Comparison of ENCODE assay signal across 11 cellular contexts in the genomic region with DNA sequence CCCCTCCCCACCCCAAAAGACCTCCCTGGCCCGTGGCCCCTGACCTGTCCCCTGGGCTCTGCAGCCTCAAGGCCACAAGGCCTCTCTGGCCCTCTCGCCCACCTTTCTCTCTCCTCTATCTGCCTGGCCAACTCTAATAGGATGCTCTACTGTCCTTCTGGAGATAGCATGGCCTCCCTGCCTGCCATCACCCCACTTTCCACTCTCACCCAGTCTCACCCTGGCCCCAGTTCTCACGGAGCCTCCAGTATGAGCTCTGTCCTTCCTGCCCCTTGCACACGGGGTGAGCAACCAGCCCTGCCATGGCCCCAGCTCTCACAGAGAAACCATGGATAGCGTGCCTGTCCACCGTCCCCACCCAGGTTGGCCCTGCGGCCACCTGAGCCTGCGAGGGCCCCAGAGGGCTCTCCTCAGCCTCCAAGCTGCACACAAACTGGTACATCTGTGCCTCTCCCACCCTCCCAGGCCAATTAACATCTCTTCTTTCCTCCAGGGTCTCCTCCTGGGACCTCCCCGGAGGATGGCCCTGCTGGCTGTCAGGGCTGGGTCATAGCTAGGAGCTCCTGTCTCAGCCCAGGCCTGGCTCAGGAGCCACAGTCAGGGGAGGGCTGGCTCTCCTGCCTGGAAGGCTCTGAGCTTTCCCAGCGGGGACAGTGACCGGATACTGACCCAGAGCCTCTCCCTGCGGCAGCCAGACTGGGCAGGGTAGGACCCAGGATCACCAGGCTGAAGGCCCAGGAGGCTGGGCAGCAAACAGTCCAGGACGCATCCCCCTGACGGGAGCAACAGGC. TPM values are rescaled to one million over a fixed set of nuclear protein-coding genes. Genes with fewer than 3 reads are reported as not detected.
DNase-seq lines count a peak whose midpoint lies in the region; ATAC-seq and TF ChIP-seq lines count a peak whose summit lies in the region.
"Had no signal": no experiment of that assay in that cellular context is flagged by ENCODE, and none has a peak within 500 bp of the region (broad histone marks: within the 10 kb centered on the region; RNA-seq: fewer than 3 reads in every experiment).

No MANE protein-coding gene starts in this region.

- no peaks in the 10 kb centered on the region for H3K27me3 Mint-ChIP-seq in central memory CD8-positive, alpha-beta T cell
- H3K27me3 Mint-ChIP-seq in nephron progenitor cell (ENCODE audit: low read depth, poor library complexity): no peaks in the 10 kb centered on the region

- TF ChIP-seq CTCF in nephron progenitor cell (IDR thresholded peaks at IDR 0.05): no peak

- peak overlapping the region; percentile 73 for H3K4me3 Mint-ChIP-seq in central memory CD8-positive, alpha-beta T cell
- H3K4me3 Mint-ChIP-seq in nephron progenitor cell: peak overlapping the region; percentile 64

- no peak for ATAC-seq in central memory CD8-positive, alpha-beta T cell (replicated peaks; ENCODE audit: extremely low read depth, poor library complexity, severe bottlenecking)
- no peak for ATAC-seq in HG02970 (IDR thresholded peaks at IDR 0.05; ENCODE audit: low FRiP score, unreplicated experiment)
- ATAC-seq in GM19467 (IDR thresholded peaks at IDR 0.05; ENCODE audit: unreplicated experiment): no peak
- ATAC-seq in SK-N-SH treated with all-trans-retinoic acid at 6 μM for 48 hours: no peak

- peaks cover 9% of the 10 kb centered on the region for H3K36me3 Mint-ChIP-seq in central memory CD8-positive, alpha-beta T cell (ENCODE audit: insufficient read depth)
- H3K36me3 Mint-ChIP-seq in nephron progenitor cell (ENCODE audit: low read depth): no peaks in the 10 kb centered on the region

- H3K27ac Mint-ChIP-seq in central memory CD8-positive, alpha-beta T cell (ENCODE audit: low read depth): peak overlapping the region; percentile 87
- H3K27ac Mint-ChIP-seq in nephron progenitor cell: peak overlapping the region; percentile 92

- H3K4me1 Mint-ChIP-seq in central memory CD8-positive, alpha-beta T cell: peaks cover 38% of the 10 kb centered on the region
- H3K4me1 Mint-ChIP-seq in nephron progenitor cell: peaks cover 58% of the 10 kb centered on the region

- peak; percentile 25 for DNase-seq in ELF-1 (ENCODE audit: low read depth, low spot score)
- DNase-seq in NCI-H69 (lab: John Stamatoyannopoulos, UW): peak; percentile 63
- no peak for DNase-seq in central memory CD8-positive, alpha-beta T cell (ENCODE audit: low spot score in 2 of 2)
- peak; percentile 45 for DNase-seq in nephron progenitor cell
- no peak for DNase-seq in ureter (ENCODE audit: low spot score)
- DNase-seq: Caco-2, mucosa of descending colon, NCI-H524 treated with DMSO at 0.1 percent for 48 hours had no signal

- no peaks in the 10 kb centered on the region for H3K9me3 Mint-ChIP-seq in central memory CD8-positive, alpha-beta T cell
- no peaks in the 10 kb centered on the region for H3K9me3 Mint-ChIP-seq in nephron progenitor cell

TF ChIP-seq in SK-N-SH treated with all-trans-retinoic acid at 6 μM for 48 hours, 23 proteins besides CTCF, POLR2A, EP300 and RAD21:
- TF ChIP-seq ZFP3 (CRISPR knock-in tag; IDR thresholded peaks at IDR 0.05) (no peak), BACH2 (CRISPR knock-in tag; IDR thresholded peaks at IDR 0.05; ENCODE audit: borderline replicate concordance) (no peak), ZNF565 (CRISPR knock-in tag; conservative IDR thresholded peaks at IDR 0.05; ENCODE audit: low read depth) (no peak), TOX (CRISPR knock-in tag; IDR thresholded peaks at IDR 0.05; ENCODE audit: borderline replicate concordance) (no peak), OSR1 (CRISPR knock-in tag; IDR thresholded peaks at IDR 0.05) (no peak), PPARA (CRISPR knock-in tag; IDR thresholded peaks at IDR 0.05; ENCODE audit: borderline replicate concordance) (no peak), ZNF70 (CRISPR knock-in tag; IDR thresholded peaks at IDR 0.05) (no peak), RARB (CRISPR knock-in tag; IDR thresholded peaks at IDR 0.05) (no peak)
- TF ChIP-seq, protein P1, sequence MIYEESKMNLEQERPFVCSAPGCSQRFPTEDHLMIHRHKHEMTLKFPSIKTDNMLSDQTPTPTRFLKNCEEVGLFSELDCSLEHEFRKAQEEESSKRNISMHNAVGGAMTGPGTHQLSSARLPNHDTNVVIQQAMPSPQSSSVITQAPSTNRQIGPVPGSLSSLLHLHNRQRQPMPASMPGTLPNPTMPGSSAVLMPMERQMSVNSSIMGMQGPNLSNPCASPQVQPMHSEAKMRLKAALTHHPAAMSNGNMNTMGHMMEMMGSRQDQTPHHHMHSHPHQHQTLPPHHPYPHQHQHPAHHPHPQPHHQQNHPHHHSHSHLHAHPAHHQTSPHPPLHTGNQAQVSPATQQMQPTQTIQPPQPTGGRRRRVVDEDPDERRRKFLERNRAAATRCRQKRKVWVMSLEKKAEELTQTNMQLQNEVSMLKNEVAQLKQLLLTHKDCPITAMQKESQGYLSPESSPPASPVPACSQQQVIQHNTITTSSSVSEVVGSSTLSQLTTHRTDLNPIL (CRISPR knock-in tag; IDR thresholded peaks at IDR 0.05; ENCODE audit: low read depth): no peak
- TF ChIP-seq, protein P2, sequence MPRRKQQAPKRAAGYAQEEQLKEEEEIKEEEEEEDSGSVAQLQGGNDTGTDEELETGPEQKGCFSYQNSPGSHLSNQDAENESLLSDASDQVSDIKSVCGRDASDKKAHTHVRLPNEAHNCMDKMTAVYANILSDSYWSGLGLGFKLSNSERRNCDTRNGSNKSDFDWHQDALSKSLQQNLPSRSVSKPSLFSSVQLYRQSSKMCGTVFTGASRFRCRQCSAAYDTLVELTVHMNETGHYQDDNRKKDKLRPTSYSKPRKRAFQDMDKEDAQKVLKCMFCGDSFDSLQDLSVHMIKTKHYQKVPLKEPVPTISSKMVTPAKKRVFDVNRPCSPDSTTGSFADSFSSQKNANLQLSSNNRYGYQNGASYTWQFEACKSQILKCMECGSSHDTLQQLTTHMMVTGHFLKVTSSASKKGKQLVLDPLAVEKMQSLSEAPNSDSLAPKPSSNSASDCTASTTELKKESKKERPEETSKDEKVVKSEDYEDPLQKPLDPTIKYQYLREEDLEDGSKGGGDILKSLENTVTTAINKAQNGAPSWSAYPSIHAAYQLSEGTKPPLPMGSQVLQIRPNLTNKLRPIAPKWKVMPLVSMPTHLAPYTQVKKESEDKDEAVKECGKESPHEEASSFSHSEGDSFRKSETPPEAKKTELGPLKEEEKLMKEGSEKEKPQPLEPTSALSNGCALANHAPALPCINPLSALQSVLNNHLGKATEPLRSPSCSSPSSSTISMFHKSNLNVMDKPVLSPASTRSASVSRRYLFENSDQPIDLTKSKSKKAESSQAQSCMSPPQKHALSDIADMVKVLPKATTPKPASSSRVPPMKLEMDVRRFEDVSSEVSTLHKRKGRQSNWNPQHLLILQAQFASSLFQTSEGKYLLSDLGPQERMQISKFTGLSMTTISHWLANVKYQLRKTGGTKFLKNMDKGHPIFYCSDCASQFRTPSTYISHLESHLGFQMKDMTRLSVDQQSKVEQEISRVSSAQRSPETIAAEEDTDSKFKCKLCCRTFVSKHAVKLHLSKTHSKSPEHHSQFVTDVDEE (CRISPR knock-in tag; IDR thresholded peaks at IDR 0.05): no peak
- TF ChIP-seq, protein P3, sequence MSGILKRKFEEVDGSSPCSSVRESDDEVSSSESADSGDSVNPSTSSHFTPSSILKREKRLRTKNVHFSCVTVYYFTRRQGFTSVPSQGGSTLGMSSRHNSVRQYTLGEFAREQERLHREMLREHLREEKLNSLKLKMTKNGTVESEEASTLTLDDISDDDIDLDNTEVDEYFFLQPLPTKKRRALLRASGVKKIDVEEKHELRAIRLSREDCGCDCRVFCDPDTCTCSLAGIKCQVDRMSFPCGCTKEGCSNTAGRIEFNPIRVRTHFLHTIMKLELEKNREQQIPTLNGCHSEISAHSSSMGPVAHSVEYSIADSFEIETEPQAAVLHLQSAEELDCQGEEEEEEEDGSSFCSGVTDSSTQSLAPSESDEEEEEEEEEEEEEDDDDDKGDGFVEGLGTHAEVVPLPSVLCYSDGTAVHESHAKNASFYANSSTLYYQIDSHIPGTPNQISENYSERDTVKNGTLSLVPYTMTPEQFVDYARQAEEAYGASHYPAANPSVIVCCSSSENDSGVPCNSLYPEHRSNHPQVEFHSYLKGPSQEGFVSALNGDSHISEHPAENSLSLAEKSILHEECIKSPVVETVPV (CRISPR knock-in tag; IDR thresholded peaks at IDR 0.05): no peak
TF ChIP-seq in SK-N-SH treated with all-trans-retinoic acid at 6 μM for 48 hours: peak in this region for 0.

RNA-seq across cellular contexts. Expression of a gene that starts 22.3 kb away (rescaled TPM):
- total RNA-seq in ureter: 1.3 TPM

Comparison
In these comparisons a context has a peak if more than half of its experiments do, and no peak if none do; other contexts are left out.
1. DNase-seq: peak in ELF-1 (single experiment), NCI-H69 (single experiment) and nephron progenitor cell (single experiment); none in central memory CD8-positive, alpha-beta T cell (0 of 2) and ureter (single experiment).